8 cellular contexts compared by ENCODE assay signal in genomic region chr3:4633078-4634004, GRCh38.
DNase-seq lines count a peak whose midpoint lies in the region; ATAC-seq and TF ChIP-seq lines count a peak whose summit lies in the region.

No MANE protein-coding gene starts in this region.

- no peaks in the 10 kb centered on the region for H3K27me3 ChIP-seq in DND-41 (ENCODE audit: insufficient read depth, low read length, poor library complexity)

- no peak overlapping the region for H3K27ac Mint-ChIP-seq in type B pancreatic cell

- intact Hi-C loops in OCI-LY7 (cut with micrococcal nuclease; ENCODE audit: unreplicated experiment) = loop anchor here (1.0 to 2.0 kb wide), 2 partner anchors 141 to 282 kb away; partner anchors contain the start of gene ITPR1

- no TSS peak for BruUV-seq in OCI-LY7 (replicated peaks; lab: Mats Ljungman, UMichigan)

- peak; percentile 96 for TF ChIP-seq CTCF in DND-41 (IDR thresholded peaks at IDR 0.05; ENCODE audit: borderline replicate concordance, extremely low read depth, low read length, poor library complexity, severe bottlenecking)
- peak; percentile 98 for TF ChIP-seq CTCF in OCI-LY7 (conservative IDR thresholded peaks at IDR 0.05; ENCODE audit: low read length)
- TF ChIP-seq CTCF in type B pancreatic cell (conservative IDR thresholded peaks at IDR 0.05) = peak; percentile 92

- H3K79me2 ChIP-seq in DND-41 (ENCODE audit: insufficient read depth, low read length) (no peaks in the 10 kb centered on the region), OCI-LY7 (ENCODE audit: insufficient read depth, low read depth, low read length) (no peaks in the 10 kb centered on the region)

- POLR2A ChIA-PET in OCI-LY7 (lab: Charles Lee) = interaction anchor here (0.6 to 1.2 kb wide), 5 partner anchors 13 to 334 kb away, joined by 3 to 4 read pairs (median 3); partner anchors contain the start of gene ITPR1

- DNase-seq in DND-41 = peak; percentile 10
- DNase-seq in HS-5 (ENCODE audit: low read depth) = peak; percentile 34
- DNase-seq in OCI-LY7 (ENCODE audit: low spot score) = peak; percentile 57
- DNase-seq in cerebellar cortex (ENCODE audit: low spot score) = peak; percentile 71
- DNase-seq in left kidney (ENCODE audit: low read depth, low spot score) = peak; percentile 84
- no peak for DNase-seq in type B pancreatic cell (ENCODE audit: extremely low spot score, unreplicated experiment)
- no peak for DNase-seq in activated gamma-delta T cell (lab: John Stamatoyannopoulos, UW)

- no peaks in the 10 kb centered on the region for H3K36me3 Mint-ChIP-seq in type B pancreatic cell

- CTCF ChIA-PET in OCI-LY7 (lab: Charles Lee; ENCODE audit: unreplicated experiment) = interaction anchor here (0.8 to 2.4 kb wide), 2 partner anchors 11 to 282 kb away, joined by 3 to 15 read pairs; no protein-coding TSS in a partner anchor

- no peak overlapping the region for H3K4me3 ChIP-seq in DND-41 (ENCODE audit: low read depth in 1 of 2, low read length in 2 of 2)
- no peak overlapping the region for H3K4me3 ChIP-seq in OCI-LY7 (ENCODE audit: low read depth, low read length, poor library complexity, severe bottlenecking)

- H3K27ac ChIP-seq in DND-41 (ENCODE audit: low read length) (no peak overlapping the region), OCI-LY7 (ENCODE audit: low read depth, low read length, poor library complexity, severe bottlenecking) (no peak overlapping the region)

- H3K4me1 ChIP-seq in DND-41 (ENCODE audit: insufficient read depth, low read length) (no peaks in the 10 kb centered on the region), OCI-LY7 (ENCODE audit: insufficient read depth, low read length, poor library complexity, severe bottlenecking) (no peaks in the 10 kb centered on the region)

- H3K36me3 ChIP-seq in DND-41 (ENCODE audit: insufficient read depth, low read length) = no peaks in the 10 kb centered on the region
- H3K36me3 ChIP-seq in OCI-LY7 (ENCODE audit: insufficient read depth, low read length) = no peaks in the 10 kb centered on the region; the same call in 1 of the 2 replicates

- H3K9me3 ChIP-seq in DND-41 (ENCODE audit: insufficient read depth, low read length, severe bottlenecking) (no peaks in the 10 kb centered on the region), OCI-LY7 (ENCODE audit: low read length) (no peaks in the 10 kb centered on the region)

- no peaks in the 10 kb centered on the region for H3K9me3 Mint-ChIP-seq in type B pancreatic cell

- ATAC-seq in DND-41 (ENCODE audit: insufficient read depth, low read depth) (peak; percentile 84), GM19351 (IDR thresholded peaks at IDR 0.05; ENCODE audit: unreplicated experiment) (peak; percentile 91)

- no peak overlapping the region for H3K4me3 Mint-ChIP-seq in type B pancreatic cell

- H4K20me1 ChIP-seq in DND-41 (ENCODE audit: insufficient read depth, low read length) (no peaks in the 10 kb centered on the region), OCI-LY7 (ENCODE audit: insufficient read depth, low read length) (no peaks in the 10 kb centered on the region)

- no peak overlapping the region for H3K9ac ChIP-seq in DND-41 (ENCODE audit: low read depth, low read length)

- H3K9me2 ChIP-seq in OCI-LY7 (ENCODE audit: insufficient read depth, low read length) = no peaks in the 10 kb centered on the region

- H3K27me3 Mint-ChIP-seq in type B pancreatic cell = no peaks in the 10 kb centered on the region

- H2AFZ ChIP-seq in DND-41 (ENCODE audit: low read depth, low read length) (no peak overlapping the region), OCI-LY7 (ENCODE audit: low read length) (no peak overlapping the region)

- peaks cover 7% of the 10 kb centered on the region for H3K4me1 Mint-ChIP-seq in type B pancreatic cell (ENCODE audit: unreplicated experiment)

- no peak overlapping the region for H3K4me2 ChIP-seq in DND-41 (ENCODE audit: insufficient read depth, low read length)
- no peak overlapping the region for H3K4me2 ChIP-seq in OCI-LY7 (ENCODE audit: low read length)

Comparison
In these comparisons a context has a peak if more than half of its experiments do, and no peak if none do; other contexts are left out.
1. DNase-seq: peak in DND-41 (single experiment), HS-5 (single experiment), OCI-LY7 (single experiment), cerebellar cortex (single experiment) and left kidney (single experiment); none in type B pancreatic cell (single experiment) and activated gamma-delta T cell (single experiment).
2. Peak in every context shown above with its lines, with median percentiles within 50 percentile points of each other: CTCF ChIP-seq.